In the genomic region with DNA sequence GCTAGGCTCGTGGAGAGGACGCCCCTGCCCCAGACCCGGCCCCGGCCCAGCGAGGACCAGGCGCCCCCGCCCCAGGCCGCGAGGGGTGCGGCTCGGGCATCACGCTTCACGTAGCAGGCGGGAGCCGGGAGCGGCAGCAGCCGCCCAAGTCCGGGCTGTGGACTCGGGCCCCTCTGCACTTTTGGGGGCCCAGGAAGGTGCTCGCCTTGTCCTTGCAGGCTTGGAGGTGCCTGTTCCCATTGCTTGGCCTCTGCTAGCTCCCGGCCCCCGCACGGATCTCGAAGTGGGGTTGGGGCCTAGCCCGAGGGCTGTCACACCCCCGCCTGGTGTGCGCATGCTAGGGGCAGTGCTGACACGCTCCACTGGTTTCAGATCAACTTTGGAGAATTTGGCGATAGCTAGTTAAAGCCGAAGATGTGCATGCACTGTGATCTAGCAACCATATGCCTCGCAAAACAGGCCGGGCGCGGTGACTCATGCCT, we compare ENCODE assay signal across 9 cellular contexts. TPM values are rescaled to one million over a fixed set of nuclear protein-coding genes. Genes with fewer than 3 reads are reported as not detected.
DNase-seq lines count a peak whose midpoint lies in the region; ATAC-seq, FAIRE-seq and TF ChIP-seq lines count a peak whose summit lies in the region.
"Had no signal": no experiment of that assay in that cellular context is flagged by ENCODE, and none has a peak within 500 bp of the region (broad histone marks: within the 10 kb centered on the region; RNA-seq: fewer than 3 reads in every experiment).

No MANE protein-coding gene starts in this region.

- H3K9me3 ChIP-seq in right atrium auricular region (no peaks in the 10 kb centered on the region), esophagus (ENCODE audit: control insufficient read depth in 2 of 2, insufficient read depth in 1 of 2, low read depth in 1 of 2, low read length in 1 of 2) (no peaks in the 10 kb centered on the region), neuronal stem cell (replicated peaks in 1 of 2; ENCODE audit: control insufficient read depth in 2 of 2, insufficient read depth in 1 of 2, low read depth in 1 of 2, low read length in 2 of 2) (peaks cover 2 to 25% of the 10 kb centered on the region in 2 donors)

- peak overlapping the region; percentile 64 for H4K91ac ChIP-seq in neuronal stem cell (ENCODE audit: low read depth, low read length, poor library complexity)

- H3K36me3 ChIP-seq in right atrium auricular region: no peaks in the 10 kb centered on the region
- no peaks in the 10 kb centered on the region for H3K36me3 ChIP-seq in esophagus (ENCODE audit: control insufficient read depth in 2 of 2, insufficient read depth in 2 of 2, low read length in 1 of 2)
- peaks cover 0 to 28% of the 10 kb centered on the region in 2 donors for H3K36me3 ChIP-seq in neuronal stem cell (replicated peaks in 1 of 2; ENCODE audit: control insufficient read depth in 2 of 2, insufficient read depth in 2 of 2, low read length in 2 of 2)

- FAIRE-seq in RCC 7860 (lab: Jason Lieb, UNC): no peak

- peak overlapping the region; percentile 88 for H3K4me2 ChIP-seq in neuronal stem cell (ENCODE audit: insufficient read depth, low read length, poor library complexity, severe bottlenecking)
- H3K4me2 ChIP-seq: KMS-11 had no signal

- DNase-seq in right atrium auricular region (ENCODE audit: low spot score) (no peak), Right ventricle myocardium inferior (ENCODE audit: missing footprints) (no peak), neuronal stem cell (ENCODE audit: low spot score) (no peak), posterior vena cava (ENCODE audit: low spot score) (no peak), NCI-H2107 (lab: John Stamatoyannopoulos, UW) (no peak), RCC 7860 (ENCODE audit: low spot score) (no peak)

- no peak overlapping the region for H2BK12ac ChIP-seq in neuronal stem cell (ENCODE audit: low read length)

- peak overlapping the region; percentile 21 for H2BK5ac ChIP-seq in neuronal stem cell (ENCODE audit: low read length)

- H3K9ac ChIP-seq in neuronal stem cell (ENCODE audit: low read depth, low read length, poor library complexity): peak overlapping the region; percentile 80
- H3K9ac ChIP-seq: KMS-11 had no signal

- H2AK5ac ChIP-seq in neuronal stem cell (ENCODE audit: low read depth, low read length): peak overlapping the region; percentile 86

- no peaks in the 10 kb centered on the region for H3K79me1 ChIP-seq in neuronal stem cell (ENCODE audit: low read depth, low read length)

- peak overlapping the region; percentile 62 for H3K23ac ChIP-seq in neuronal stem cell (ENCODE audit: low read depth, low read length, poor library complexity)

- H3K27me3 ChIP-seq in right atrium auricular region: no peaks in the 10 kb centered on the region
- H3K27me3 ChIP-seq in esophagus (ENCODE audit: control insufficient read depth in 1 of 2, insufficient read depth in 2 of 2, low read length in 2 of 2): no peaks in the 10 kb centered on the region
- H3K27me3 ChIP-seq in neuronal stem cell (ENCODE audit: control insufficient read depth in 3 of 3, insufficient read depth in 3 of 3, low read depth in 1 of 3, low read length in 3 of 3): no peaks in the 10 kb centered on the region

- H3K14ac ChIP-seq in neuronal stem cell (ENCODE audit: low read length): no peak overlapping the region

- TF ChIP-seq CTCF in right atrium auricular region (IDR thresholded peaks at IDR 0.05): no peak

- no peak overlapping the region for H4K8ac ChIP-seq in neuronal stem cell (ENCODE audit: low read depth, low read length)

- H3K4ac ChIP-seq in neuronal stem cell (ENCODE audit: low read length): peak overlapping the region; percentile 29

- no peak overlapping the region for H2BK120ac ChIP-seq in neuronal stem cell (ENCODE audit: low read depth, low read length)

- intact Hi-C loops in Right ventricle myocardium inferior (cut with DNase I) (loop anchor here (5.0 kb wide), 2 partner anchors 112 to 303 kb away; no protein-coding TSS in a partner anchor), posterior vena cava (cut with DNase I) (loop anchor here in 1 of 2 donors (5.0 to 10.0 kb wide), 2 partner anchors 105 to 253 kb away; a partner anchor contains a TSS)

- H3K18ac ChIP-seq in neuronal stem cell (ENCODE audit: low read length): peak overlapping the region; percentile 96

- no peak for ATAC-seq in Right ventricle myocardium inferior
- no peak for ATAC-seq in HG03025 (IDR thresholded peaks at IDR 0.05; ENCODE audit: low FRiP score, unreplicated experiment)

- H3K4me3 ChIP-seq in right atrium auricular region (peak overlapping the region in 1 of 2 donors; percentile 56), esophagus (ENCODE audit: low read depth in 1 of 2, low read length in 2 of 2) (peak overlapping the region; percentile 37 to 42), neuronal stem cell (ENCODE audit: low read length in 2 of 2) (peak overlapping the region in 1 of 2 donors; percentile 72)

- WGBS in esophagus, 2 donors: 55 to 61% methylated on average over 26 to 34 of the region's 34 CpGs
- WGBS in neuronal stem cell (ENCODE audit: extremely low coverage in 2 of 2, insufficient read length in 2 of 2, insufficient replicate concordance in 1 of 2), 2 donors: no CpG with 5 or more reads among the region's 34 CpGs

- no peak overlapping the region for H2AFZ ChIP-seq in neuronal stem cell (ENCODE audit: low read length)

- H3K27ac ChIP-seq in right atrium auricular region: peak overlapping the region; percentile 84 to 88
- H3K27ac ChIP-seq in esophagus (ENCODE audit: low read depth in 2 of 2, low read length in 1 of 2): peak overlapping the region; percentile 91 to 93
- H3K27ac ChIP-seq in neuronal stem cell (replicated peaks; ENCODE audit: low read length): peak overlapping the region; percentile 34
- H3K27ac ChIP-seq: KMS-11 had no signal

- H3K4me1 ChIP-seq in right atrium auricular region: peaks cover 0 to 30% of the 10 kb centered on the region in 2 donors
- peaks cover 4 to 8% of the 10 kb centered on the region in 2 donors for H3K4me1 ChIP-seq in esophagus (ENCODE audit: control insufficient read depth in 2 of 2, insufficient read depth in 2 of 2, low read length in 1 of 2)
- H3K4me1 ChIP-seq in neuronal stem cell (ENCODE audit: control insufficient read depth in 2 of 2, insufficient read depth in 1 of 2, low read depth in 1 of 2, low read length in 2 of 2): peaks cover 4 to 12% of the 10 kb centered on the region in 2 donors

- no peak overlapping the region for H2BK15ac ChIP-seq in neuronal stem cell (ENCODE audit: low read length)

RNA-seq across cellular contexts. Expression of a gene that starts 55.7 kb away (rescaled TPM):
- total RNA-seq in right atrium auricular region (10 to 100 TPM; 38.0 to 44.7 TPM), Right ventricle myocardium inferior (48.7 TPM), posterior vena cava (100 to 1,000 TPM; 206 to 227 TPM)
- polyA plus RNA-seq in esophagus: 10 to 100 TPM; 64.4 to 67.1 TPM
- 142 TPM for polyA plus RNA-seq in neuronal stem cell (2013, experiment 1 of 2)
- 142 TPM for polyA plus RNA-seq in neuronal stem cell (2013, experiment 2 of 2)

Comparison
In these comparisons a context has a peak if more than half of its experiments do, and no peak if none do; other contexts are left out.
1. H3K27ac ChIP-seq: peak in every context shown above with its lines; median percentile 92 in esophagus; 86 in right atrium auricular region; 34 in neuronal stem cell.